Comparison of ENCODE assay signal across 1 cellular context in genomic region chr2:127642706-127643697, GRCh38.
TF ChIP-seq lines count a peak whose summit lies in the region.

No MANE protein-coding gene starts in this region.

TF ChIP-seq in WTC11, 78 proteins besides CTCF, POLR2A, EP300 and RAD21 (continued from another document):
- no peak for TF ChIP-seq STAT6 (CRISPR knock-in tag; conservative IDR thresholded peaks at IDR 0.05; ENCODE audit: low read depth)
